ENCODE assay signal across 19 cellular contexts in the genomic region with DNA sequence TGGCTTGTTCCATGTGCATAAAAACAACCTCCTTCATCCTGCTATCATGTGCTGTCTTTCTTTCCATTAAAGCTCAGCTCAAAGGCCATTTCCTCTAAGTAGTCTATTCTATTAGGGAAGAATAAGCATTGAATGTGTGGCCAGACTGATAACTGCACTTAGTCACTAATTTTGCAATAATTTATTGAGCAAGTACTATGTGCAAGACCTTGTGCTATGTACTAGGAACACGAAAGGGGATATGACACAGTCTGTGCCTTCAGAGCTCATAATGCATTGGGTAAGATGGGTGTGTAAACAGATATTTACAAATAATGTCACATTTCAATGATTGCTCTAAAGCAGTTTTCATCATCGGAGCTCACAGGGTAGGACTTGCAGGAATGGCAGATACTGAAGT. TPM values are rescaled to one million over a fixed set of nuclear protein-coding genes. Genes with fewer than 3 reads are reported as not detected.
DNase-seq lines count a peak whose midpoint lies in the region; ATAC-seq and TF ChIP-seq lines count a peak whose summit lies in the region.
"Had no signal": no experiment of that assay in that cellular context is flagged by ENCODE, and none has a peak within 500 bp of the region (broad histone marks: within the 10 kb centered on the region; RNA-seq: fewer than 3 reads in every experiment).

No MANE protein-coding gene starts in this region.

- DNase-seq in GM23248 (peak; percentile 45), NOMO-1 treated with DMSO at 0.1 percent for 48 hours (lab: John Stamatoyannopoulos, UW; ENCODE audit: unreplicated experiment) (peak; percentile 83), endodermal cell (no peak), DMS 273 (lab: John Stamatoyannopoulos, UW; ENCODE audit: unreplicated experiment) (no peak)
- DNase-seq in naive thymus-derived CD4-positive, alpha-beta T cell = no peak
- no peak for DNase-seq in activated CD4-positive, alpha-beta T cell treated with anti-CD3 and anti-CD28 coated beads, Interleukin-2, amount 10 ng/mL, durations not matched to agents 7 days and 5 days
- DNase-seq in T-helper 2 cell treated with Interferon-gamma antibody and Interleukin-4, amounts not matched to agents 5 μg/mL and 100 μg/mL, for 36 hours (ENCODE audit: low spot score) = no peak
- DNase-seq: activated CD4-positive, alpha-beta T cell treated with anti-CD3 and anti-CD28 coated beads for 1 hour; activated CD8-positive, alpha-beta memory T cell treated with anti-CD3 and anti-CD28 coated beads, Interleukin-2, amount 10 ng/mL, durations not matched to agents 7 days and 5 days; activated naive CD8-positive, alpha-beta T cell treated with anti-CD3 and anti-CD28 coated beads for 36 hours; body of pancreas; cortex of kidney; DMS79 treated with DMSO at 0.1 percent for 48 hours; NCI-H526; PC-3; substantia nigra; T1000 had no signal

- H3K27ac ChIP-seq in GM23248 (no peak overlapping the region), endodermal cell (ENCODE audit: low read depth, low read length) (peak overlapping the region; percentile 82)
- H3K27ac ChIP-seq in naive thymus-derived CD4-positive, alpha-beta T cell (ENCODE audit: low read depth, low read length) = no peak overlapping the region

- H3K4me1 ChIP-seq in GM23248 (ENCODE audit: insufficient read depth) (no peaks in the 10 kb centered on the region), endodermal cell (ENCODE audit: control insufficient read depth, insufficient read depth, low read length) (no peaks in the 10 kb centered on the region)
- H3K4me1 ChIP-seq in naive thymus-derived CD4-positive, alpha-beta T cell (ENCODE audit: control insufficient read depth in 2 of 2, insufficient read depth in 2 of 2, low read length in 2 of 2) = no peaks in the 10 kb centered on the region
- H3K4me1 ChIP-seq: body of pancreas had no signal

- H3K27ac Mint-ChIP-seq in endodermal cell = no peak overlapping the region
- no peak overlapping the region for H3K27ac Mint-ChIP-seq in naive thymus-derived CD4-positive, alpha-beta T cell
- H3K27ac Mint-ChIP-seq in activated CD4-positive, alpha-beta T cell treated with anti-CD3 and anti-CD28 coated beads, Interleukin-2, amount 10 ng/mL, durations not matched to agents 7 days and 5 days = no peak overlapping the region
- H3K27ac Mint-ChIP-seq in T-helper 2 cell treated with Interferon-gamma antibody and Interleukin-4, amounts not matched to agents 5 μg/mL and 100 μg/mL, for 36 hours = no peak overlapping the region
- H3K27ac Mint-ChIP-seq: activated CD8-positive, alpha-beta memory T cell treated with anti-CD3 and anti-CD28 coated beads, Interleukin-2, amount 10 ng/mL, durations not matched to agents 7 days and 5 days; activated naive CD8-positive, alpha-beta T cell treated with anti-CD3 and anti-CD28 coated beads for 36 hours; activated T-helper 17 cell treated with anti-CD3 and anti-CD28 coated beads, Interleukin-2, amount 50 U/mL, for 72 hours had no signal

- H3K9me2 ChIP-seq in GM23248 (ENCODE audit: insufficient read depth) = no peaks in the 10 kb centered on the region

- intact Hi-C loops in naive thymus-derived CD4-positive, alpha-beta T cell (cut with micrococcal nuclease) = no loop called here

- no peak for TF ChIP-seq CTCF in endodermal cell (conservative IDR thresholded peaks at IDR 0.05)

- H3K9me3 ChIP-seq in GM23248 (ENCODE audit: low read depth) = no peaks in the 10 kb centered on the region
- no peaks in the 10 kb centered on the region for H3K9me3 ChIP-seq in endodermal cell (ENCODE audit: control insufficient read depth, low read length)
- H3K9me3 ChIP-seq in naive thymus-derived CD4-positive, alpha-beta T cell (ENCODE audit: control insufficient read depth in 2 of 3, low read length in 3 of 3) = no peaks in the 10 kb centered on the region
- H3K9me3 ChIP-seq: body of pancreas had no signal

- no peaks in the 10 kb centered on the region for H3K9me3 Mint-ChIP-seq in endodermal cell
- no peaks in the 10 kb centered on the region for H3K9me3 Mint-ChIP-seq in naive thymus-derived CD4-positive, alpha-beta T cell
- H3K9me3 Mint-ChIP-seq in activated CD4-positive, alpha-beta T cell treated with anti-CD3 and anti-CD28 coated beads, Interleukin-2, amount 10 ng/mL, durations not matched to agents 7 days and 5 days = no peaks in the 10 kb centered on the region
- no peaks in the 10 kb centered on the region for H3K9me3 Mint-ChIP-seq in T-helper 2 cell treated with Interferon-gamma antibody and Interleukin-4, amounts not matched to agents 5 μg/mL and 100 μg/mL, for 36 hours
- H3K9me3 Mint-ChIP-seq: activated naive CD8-positive, alpha-beta T cell treated with anti-CD3 and anti-CD28 coated beads for 36 hours; activated T-helper 17 cell treated with anti-CD3 and anti-CD28 coated beads, Interleukin-2, amount 50 U/mL, for 72 hours had no signal

- no peak overlapping the region for H3K4me2 ChIP-seq in GM23248 (ENCODE audit: unreplicated experiment)

- peaks cover 5% of the 10 kb centered on the region for H3K27me3 Mint-ChIP-seq in endodermal cell (ENCODE audit: insufficient read depth)
- H3K27me3 Mint-ChIP-seq in naive thymus-derived CD4-positive, alpha-beta T cell = peaks cover 15 to 35% (median 25%) of the 10 kb centered on the region in 5 donors
- peaks cover 21% of the 10 kb centered on the region for H3K27me3 Mint-ChIP-seq in activated CD4-positive, alpha-beta T cell treated with anti-CD3 and anti-CD28 coated beads, Interleukin-2, amount 10 ng/mL, durations not matched to agents 7 days and 5 days
- peaks cover 8% of the 10 kb centered on the region for H3K27me3 Mint-ChIP-seq in T-helper 2 cell treated with Interferon-gamma antibody and Interleukin-4, amounts not matched to agents 5 μg/mL and 100 μg/mL, for 36 hours (ENCODE audit: low read depth)

- H3K79me2 ChIP-seq in GM23248 (ENCODE audit: insufficient read depth) = no peaks in the 10 kb centered on the region

- no peaks in the 10 kb centered on the region for H4K20me1 ChIP-seq in GM23248 (ENCODE audit: insufficient read depth)

- H3K36me3 ChIP-seq in GM23248 (ENCODE audit: low read depth) (no peaks in the 10 kb centered on the region), endodermal cell (ENCODE audit: control insufficient read depth, insufficient read depth, low read length) (no peaks in the 10 kb centered on the region)
- no peaks in the 10 kb centered on the region for H3K36me3 ChIP-seq in naive thymus-derived CD4-positive, alpha-beta T cell (ENCODE audit: control insufficient read depth in 2 of 3, insufficient read depth in 3 of 3, low read length in 3 of 3)

- no peak overlapping the region for H3K4me3 ChIP-seq in GM23248
- H3K4me3 ChIP-seq in endodermal cell (ENCODE audit: low read length) = no peak overlapping the region
- no peak overlapping the region for H3K4me3 ChIP-seq in naive thymus-derived CD4-positive, alpha-beta T cell (ENCODE audit: low read length)
- H3K4me3 ChIP-seq: body of pancreas had no signal

- H2AFZ ChIP-seq in GM23248 = no peak overlapping the region

- CTCF ChIA-PET in naive thymus-derived CD4-positive, alpha-beta T cell (lab: Charles Lee) = no interaction called here
- CTCF ChIA-PET in activated CD4-positive, alpha-beta T cell treated with anti-CD3 and anti-CD28 coated beads, Interleukin-2, amount 10 ng/mL, durations not matched to agents 7 days and 5 days (lab: Charles Lee) = interaction anchor here (1.1 kb wide), 1 partner anchor 12 kb away, joined by 3 read pairs; no protein-coding TSS in a partner anchor

- H3K9ac ChIP-seq in GM23248 = no peak overlapping the region
- no peak overlapping the region for H3K9ac ChIP-seq in endodermal cell (ENCODE audit: extremely low read depth, low read length, poor library complexity, severe bottlenecking)

- H3K4me3 Mint-ChIP-seq in endodermal cell = no peak overlapping the region
- H3K4me3 Mint-ChIP-seq in naive thymus-derived CD4-positive, alpha-beta T cell = no peak overlapping the region
- H3K4me3 Mint-ChIP-seq in activated CD4-positive, alpha-beta T cell treated with anti-CD3 and anti-CD28 coated beads, Interleukin-2, amount 10 ng/mL, durations not matched to agents 7 days and 5 days = no peak overlapping the region
- no peak overlapping the region for H3K4me3 Mint-ChIP-seq in T-helper 2 cell treated with Interferon-gamma antibody and Interleukin-4, amounts not matched to agents 5 μg/mL and 100 μg/mL, for 36 hours
- H3K4me3 Mint-ChIP-seq: activated CD8-positive, alpha-beta memory T cell treated with anti-CD3 and anti-CD28 coated beads, Interleukin-2, amount 10 ng/mL, durations not matched to agents 7 days and 5 days; activated naive CD8-positive, alpha-beta T cell treated with anti-CD3 and anti-CD28 coated beads for 36 hours; activated T-helper 17 cell treated with anti-CD3 and anti-CD28 coated beads, Interleukin-2, amount 50 U/mL, for 72 hours had no signal

- peaks cover 4% of the 10 kb centered on the region; the same call in 1 of the 2 replicates for H3F3A ChIP-seq in GM23248 (ENCODE audit: insufficient read depth)

- ATAC-seq in naive thymus-derived CD4-positive, alpha-beta T cell = peak; percentile 88
- ATAC-seq in GM19395 (IDR thresholded peaks at IDR 0.05; ENCODE audit: unreplicated experiment) = no peak
- ATAC-seq: activated CD8-positive, alpha-beta memory T cell treated with anti-CD3 and anti-CD28 coated beads, Interleukin-2, amount 10 ng/mL, durations not matched to agents 7 days and 5 days; activated T-helper 17 cell treated with anti-CD3 and anti-CD28 coated beads, Interleukin-2, amount 50 U/mL, for 72 hours; body of pancreas; PC-3 had no signal

- 48% methylated on average over 2 of the region's 2 CpGs for WGBS in GM23248 (ENCODE audit: low coverage in 1 of 2, low lambda C conversion rate in 2 of 2, missing lambda C conversion rate in 2 of 2), 2 experiments
- 97 to 100% methylated on average over 1 to 2 of the region's 2 CpGs for WGBS in endodermal cell (ENCODE audit: insufficient coverage in 1 of 2, insufficient read length in 1 of 2), 2 experiments

- in situ Hi-C loops in GM23248 (cut with MboI) = no loop called here

- H3K36me3 Mint-ChIP-seq in endodermal cell (ENCODE audit: low read depth) = no peaks in the 10 kb centered on the region
- no peaks in the 10 kb centered on the region for H3K36me3 Mint-ChIP-seq in naive thymus-derived CD4-positive, alpha-beta T cell
- no peaks in the 10 kb centered on the region for H3K36me3 Mint-ChIP-seq in activated CD4-positive, alpha-beta T cell treated with anti-CD3 and anti-CD28 coated beads, Interleukin-2, amount 10 ng/mL, durations not matched to agents 7 days and 5 days (ENCODE audit: low read depth)
- no peaks in the 10 kb centered on the region for H3K36me3 Mint-ChIP-seq in T-helper 2 cell treated with Interferon-gamma antibody and Interleukin-4, amounts not matched to agents 5 μg/mL and 100 μg/mL, for 36 hours (ENCODE audit: low read depth)
- H3K36me3 Mint-ChIP-seq: activated CD8-positive, alpha-beta memory T cell treated with anti-CD3 and anti-CD28 coated beads, Interleukin-2, amount 10 ng/mL, durations not matched to agents 7 days and 5 days; activated naive CD8-positive, alpha-beta T cell treated with anti-CD3 and anti-CD28 coated beads for 36 hours had no signal

- peaks cover 23% of the 10 kb centered on the region for H3K27me3 ChIP-seq in GM23248 (replicated peaks; ENCODE audit: insufficient read depth)
- no peaks in the 10 kb centered on the region for H3K27me3 ChIP-seq in endodermal cell (ENCODE audit: control insufficient read depth, insufficient read depth, low read length, poor library complexity, severe bottlenecking)
- H3K27me3 ChIP-seq in naive thymus-derived CD4-positive, alpha-beta T cell (ENCODE audit: control insufficient read depth in 2 of 2, insufficient read depth in 2 of 2, low read length in 2 of 2) = no peaks in the 10 kb centered on the region
- H3K27me3 ChIP-seq: body of pancreas had no signal

- POLR2A ChIA-PET in naive thymus-derived CD4-positive, alpha-beta T cell (lab: Charles Lee) = no interaction called here
- POLR2A ChIA-PET in activated CD4-positive, alpha-beta T cell treated with anti-CD3 and anti-CD28 coated beads, Interleukin-2, amount 10 ng/mL, durations not matched to agents 7 days and 5 days (lab: Charles Lee) = no interaction called here

- H3K4me1 Mint-ChIP-seq in endodermal cell = peaks cover 17% of the 10 kb centered on the region
- no peaks in the 10 kb centered on the region for H3K4me1 Mint-ChIP-seq in naive thymus-derived CD4-positive, alpha-beta T cell
- H3K4me1 Mint-ChIP-seq in activated CD4-positive, alpha-beta T cell treated with anti-CD3 and anti-CD28 coated beads, Interleukin-2, amount 10 ng/mL, durations not matched to agents 7 days and 5 days = no peaks in the 10 kb centered on the region
- H3K4me1 Mint-ChIP-seq in T-helper 2 cell treated with Interferon-gamma antibody and Interleukin-4, amounts not matched to agents 5 μg/mL and 100 μg/mL, for 36 hours (ENCODE audit: low read depth) = no peaks in the 10 kb centered on the region
- H3K4me1 Mint-ChIP-seq: activated CD8-positive, alpha-beta memory T cell treated with anti-CD3 and anti-CD28 coated beads, Interleukin-2, amount 10 ng/mL, durations not matched to agents 7 days and 5 days; activated naive CD8-positive, alpha-beta T cell treated with anti-CD3 and anti-CD28 coated beads for 36 hours; activated T-helper 17 cell treated with anti-CD3 and anti-CD28 coated beads, Interleukin-2, amount 50 U/mL, for 72 hours had no signal

RNA-seq across cellular contexts. Expression of a gene that starts 54.2 kb away (rescaled TPM):
- 2.4 and 6.2 TPM in 2 replicates for total RNA-seq in GM23248 (2014; rRNA removed; shearing (Covaris generic))
- polyA plus RNA-seq in GM23248 (2016; fragmentation: Nextera tagmentation; extraction: Ambion mirVana) = 3.6 and 4.2 TPM in 2 replicates
- total RNA-seq in endodermal cell = 1 to 10 TPM; 1.7 to 5.1 TPM
- polyA plus RNA-seq in endodermal cell (2013, experiment 1 of 2) = 10.8 TPM
- polyA plus RNA-seq in endodermal cell (2013, experiment 2 of 2) = 10.5 TPM
- total RNA-seq in naive thymus-derived CD4-positive, alpha-beta T cell = under 1 TPM in 2 of 5 experiments, not detected in 3; 0.07 to 0.24 TPM
- not detected for polyA plus RNA-seq in naive thymus-derived CD4-positive, alpha-beta T cell
- total RNA-seq in activated CD4-positive, alpha-beta T cell treated with anti-CD3 and anti-CD28 coated beads, Interleukin-2, amount 10 ng/mL, durations not matched to agents 7 days and 5 days = not detected
- total RNA-seq: activated CD8-positive, alpha-beta memory T cell treated with anti-CD3 and anti-CD28 coated beads, Interleukin-2, amount 10 ng/mL, durations not matched to agents 7 days and 5 days; activated naive CD8-positive, alpha-beta T cell treated with anti-CD3 and anti-CD28 coated beads for 36 hours; activated T-helper 17 cell treated with anti-CD3 and anti-CD28 coated beads, Interleukin-2, amount 50 U/mL, for 72 hours had no signal

Comparison
In these comparisons a context has a peak if more than half of its experiments do, and no peak if none do; other contexts are left out.
1. DNase-seq: peak in GM23248 (single experiment) and NOMO-1 treated with DMSO at 0.1 percent for 48 hours (single experiment); none in endodermal cell (single experiment), naive thymus-derived CD4-positive, alpha-beta T cell (0 of 9), activated CD4-positive, alpha-beta T cell treated with anti-CD3 and anti-CD28 coated beads, Interleukin-2, amount 10 ng/mL, durations not matched to agents 7 days and 5 days (single experiment), DMS 273 (single experiment) and T-helper 2 cell treated with Interferon-gamma antibody and Interleukin-4, amounts not matched to agents 5 μg/mL and 100 μg/mL, for 36 hours (single experiment).